Comparison of ENCODE assay signal across 14 cellular contexts in genomic region chr4:56289934-56290333, GRCh38.
DNase-seq lines count a peak whose midpoint lies in the region; ATAC-seq and TF ChIP-seq lines count a peak whose summit lies in the region.
"Had no signal": no experiment of that assay in that cellular context is flagged by ENCODE, and none has a peak within 500 bp of the region (broad histone marks: within the 10 kb centered on the region; RNA-seq: fewer than 3 reads in every experiment).

No MANE protein-coding gene starts in this region.

- no peaks in the 10 kb centered on the region for H3K36me3 Mint-ChIP-seq in activated CD4-positive, alpha-beta T cell treated with anti-CD3 and anti-CD28 coated beads, Interleukin-2, amount 10 ng/mL, durations not matched to agents 24 days and 14 days (ENCODE audit: low read depth)

- H3K79me2 ChIP-seq in Loucy (ENCODE audit: insufficient read depth, low read length) (no peaks in the 10 kb centered on the region), osteoblast (ENCODE audit: insufficient read depth, low read length) (no peaks in the 10 kb centered on the region)

- H3F3A ChIP-seq in Loucy (ENCODE audit: low read depth): no peaks in the 10 kb centered on the region

- H3K4me1 ChIP-seq in Loucy (ENCODE audit: insufficient read depth, low read length, poor library complexity, severe bottlenecking) (no peaks in the 10 kb centered on the region), endocrine pancreas (ENCODE audit: control insufficient read depth, insufficient read depth, low read length) (no peaks in the 10 kb centered on the region), osteoblast (ENCODE audit: insufficient read depth, low read length) (no peaks in the 10 kb centered on the region)

- intact Hi-C loops in activated CD4-positive, alpha-beta T cell treated with anti-CD3 and anti-CD28 coated beads, Interleukin-2, amount 10 ng/mL, durations not matched to agents 24 days and 14 days (cut with micrococcal nuclease): no loop called here

- no peak overlapping the region for H3K27ac Mint-ChIP-seq in activated CD4-positive, alpha-beta T cell treated with anti-CD3 and anti-CD28 coated beads, Interleukin-2, amount 10 ng/mL, durations not matched to agents 24 days and 14 days

- H3K4me2 ChIP-seq in Loucy (ENCODE audit: low read depth, low read length, poor library complexity, severe bottlenecking) (peak overlapping the region; percentile 25), osteoblast (ENCODE audit: insufficient read depth, low read length) (peak overlapping the region; percentile 77)

- H3K4me3 ChIP-seq in Loucy (ENCODE audit: low read length, poor library complexity, severe bottlenecking) (no peak overlapping the region), endocrine pancreas (ENCODE audit: control insufficient read depth, insufficient read depth, low read length) (peak overlapping the region; percentile 78), osteoblast (ENCODE audit: insufficient read depth, low read length) (peak overlapping the region; percentile 57)
- H3K4me3 ChIP-seq: stomach had no signal

- peak; percentile 70 for DNase-seq in activated CD4-positive, alpha-beta T cell treated with anti-CD3 and anti-CD28 coated beads, Interleukin-2, amount 10 ng/mL, durations not matched to agents 24 days and 14 days
- DNase-seq in activated CD4-positive, alpha-beta T cell treated with anti-CD3 and anti-CD28 coated beads for 1 hour: no peak
- DNase-seq in osteoblast (ENCODE audit: insufficient read length, low spot score, missing footprints) (no peak), NOMO-1 (lab: John Stamatoyannopoulos, UW; ENCODE audit: unreplicated experiment in 2 of 2) (no peak), cerebellar nuclear complex (lab: John Stamatoyannopoulos, UW) (no peak)
- DNase-seq: brain microvascular endothelial cell; DMS53; NCI-H1105 treated with DMSO at 0.1 percent for 48 hours; occipital lobe; stimulated activated CD4-positive, alpha-beta T cell treated with anti-CD3 and anti-CD28 coated beads, Interleukin-4, amount 100 ng/mL, for 24 hours; stomach had no signal

- no peak overlapping the region for H3K27ac ChIP-seq in osteoblast (ENCODE audit: low read depth, low read length)
- H3K27ac ChIP-seq: brain microvascular endothelial cell, stomach had no signal

- H3K27me3 ChIP-seq in Loucy (ENCODE audit: insufficient read depth, low read length, poor library complexity, severe bottlenecking): no peaks in the 10 kb centered on the region
- no peaks in the 10 kb centered on the region for H3K27me3 ChIP-seq in endocrine pancreas (ENCODE audit: control insufficient read depth, insufficient read depth, low read length)
- H3K27me3 ChIP-seq in osteoblast (ENCODE audit: insufficient read depth, low read length): no peaks in the 10 kb centered on the region
- H3K27me3 ChIP-seq: brain microvascular endothelial cell, stomach had no signal

- no peak for TF ChIP-seq CTCF in Loucy (conservative IDR thresholded peaks at IDR 0.05; ENCODE audit: low read length)
- TF ChIP-seq CTCF in osteoblast (IDR thresholded peaks at IDR 0.05; ENCODE audit: extremely low read depth, low read depth, low read length): no peak

- H3K9me2 ChIP-seq in Loucy (replicated peaks; ENCODE audit: low read depth, low read length): no peaks in the 10 kb centered on the region

- H2AFZ ChIP-seq in Loucy (ENCODE audit: low read length): 0 out of 2 replicates have a peak overlapping the region, but pooled peaks have one; percentile 14
- peak overlapping the region; percentile 88 for H2AFZ ChIP-seq in osteoblast (ENCODE audit: low read length)

- peaks cover 2% of the 10 kb centered on the region for H3K9me3 Mint-ChIP-seq in activated CD4-positive, alpha-beta T cell treated with anti-CD3 and anti-CD28 coated beads, Interleukin-2, amount 10 ng/mL, durations not matched to agents 24 days and 14 days

- H3K4me3 Mint-ChIP-seq in activated CD4-positive, alpha-beta T cell treated with anti-CD3 and anti-CD28 coated beads, Interleukin-2, amount 10 ng/mL, durations not matched to agents 24 days and 14 days: peak overlapping the region; percentile 66

- H3K9me3 ChIP-seq in Loucy (ENCODE audit: insufficient read depth, low read depth, low read length): no peaks in the 10 kb centered on the region
- H3K9me3 ChIP-seq in endocrine pancreas (ENCODE audit: control insufficient read depth, low read length): no peaks in the 10 kb centered on the region
- no peaks in the 10 kb centered on the region for H3K9me3 ChIP-seq in osteoblast (ENCODE audit: low read depth, low read length)

- no peaks in the 10 kb centered on the region for H4K20me1 ChIP-seq in Loucy (ENCODE audit: insufficient read depth, low read length, poor library complexity, severe bottlenecking)
- H4K20me1 ChIP-seq in osteoblast (ENCODE audit: insufficient read depth, low read length): no peaks in the 10 kb centered on the region

- peaks cover 12% of the 10 kb centered on the region for H3K27me3 Mint-ChIP-seq in activated CD4-positive, alpha-beta T cell treated with anti-CD3 and anti-CD28 coated beads, Interleukin-2, amount 10 ng/mL, durations not matched to agents 24 days and 14 days

- H3K36me3 ChIP-seq in Loucy (ENCODE audit: insufficient read depth, low read length): no peaks in the 10 kb centered on the region
- H3K36me3 ChIP-seq in endocrine pancreas (ENCODE audit: control insufficient read depth, insufficient read depth, low read length): no peaks in the 10 kb centered on the region
- H3K36me3 ChIP-seq in osteoblast (ENCODE audit: insufficient read depth, low read length): no peaks in the 10 kb centered on the region
- H3K36me3 ChIP-seq: brain microvascular endothelial cell, stomach had no signal

- H3K9ac ChIP-seq in Loucy (ENCODE audit: low read depth, low read length, poor library complexity, severe bottlenecking) (no peak overlapping the region), endocrine pancreas (ENCODE audit: control insufficient read depth, insufficient read depth, low read length) (no peak overlapping the region)

- peaks cover 15% of the 10 kb centered on the region for H3K4me1 Mint-ChIP-seq in activated CD4-positive, alpha-beta T cell treated with anti-CD3 and anti-CD28 coated beads, Interleukin-2, amount 10 ng/mL, durations not matched to agents 24 days and 14 days

- ATAC-seq in HG03139 (IDR thresholded peaks at IDR 0.05; ENCODE audit: unreplicated experiment): no peak
